In the genomic region with DNA sequence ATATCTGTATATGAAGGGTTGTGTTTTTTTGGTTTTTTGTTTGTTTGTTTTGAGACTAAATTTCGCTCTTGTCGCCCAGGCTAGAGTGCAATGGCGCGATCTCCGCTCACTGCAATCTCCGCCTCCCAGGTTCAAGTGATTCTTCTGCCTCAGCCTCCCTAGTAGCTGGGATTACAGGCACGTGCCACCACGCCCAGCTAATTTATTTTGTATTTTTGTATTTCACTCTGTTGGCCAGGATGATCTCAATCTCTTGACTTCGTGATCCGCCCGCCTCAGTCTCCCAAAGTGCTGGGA, we compare ENCODE assay signal across 8 cellular contexts. TPM values are rescaled to one million over a fixed set of nuclear protein-coding genes. Genes with fewer than 3 reads are reported as not detected.
DNase-seq lines count a peak whose midpoint lies in the region; ATAC-seq and TF ChIP-seq lines count a peak whose summit lies in the region.
"Not testable (repeated sequence)": the region's sequence is repeated elsewhere in the genome, so short reads cannot be mapped to it uniquely, and the experiment has no call there.

No MANE protein-coding gene starts in this region.

- H3K36me3 ChIP-seq in BLaER1 treated with 17β-estradiol and CSF1 and Interleukin-3, amounts not matched to agents 10 nM and 100 nM: peaks cover 2 to 27% (median 17%) of the 10 kb centered on the region in 11 experiments; a peak in 21 of 22 replicates
- H3K36me3 ChIP-seq in HUES6 (ENCODE audit: control insufficient read depth, insufficient read depth, low read length) (peaks cover 15% of the 10 kb centered on the region), SJSA1 (peaks cover 16% of the 10 kb centered on the region), heart right ventricle (peaks cover 0 to 30% (median 0%) of the 10 kb centered on the region in 9 donors)

- not testable (repeated sequence) for H3K9me3 Mint-ChIP-seq in activated T-helper 17 cell treated with anti-CD3 and anti-CD28 coated beads, Interleukin-2, amount 50 U/mL, for 72 hours; nephron; stimulated activated naive CD8-positive, alpha-beta T cell treated with anti-CD3 and anti-CD28 coated beads, Interleukin-15, Interleukin-2, amounts not matched to agents 100 ng/mL and 50 ng/mL, for 24 hours

- intact Hi-C loops in heart right ventricle (cut with DNase I): loop anchor here in 2 of 10 donors (5.0 kb wide), 1 partner anchor 46 kb away; a partner anchor contains a TSS

- peak overlapping the region; percentile 67 to 98 (median 91); a peak in 16 of 20 replicates for H3K4me3 ChIP-seq in BLaER1 treated with 17β-estradiol and CSF1 and Interleukin-3, amounts not matched to agents 10 nM and 100 nM
- peak overlapping the region; percentile 99 for H3K4me3 ChIP-seq in HUES6 (ENCODE audit: low read depth, low read length)
- peak overlapping the region; percentile 87; the same call in 1 of the 2 replicates for H3K4me3 ChIP-seq in SJSA1
- peak overlapping the region; percentile 85 for H3K4me3 ChIP-seq in coronary artery
- peak overlapping the region in 6 of 10 donors; percentile 31 to 93 (median 80) for H3K4me3 ChIP-seq in heart right ventricle

- H3K27me3 ChIP-seq in BLaER1 treated with 17β-estradiol and CSF1 and Interleukin-3, amounts not matched to agents 10 nM and 100 nM; HUES6 (ENCODE audit: control insufficient read depth, insufficient read depth, low read length); SJSA1 (replicated peaks); heart right ventricle: not testable (repeated sequence)

- peak overlapping the region in 9 of 11 experiments; percentile 73 to 100 (median 97); a peak in 15 of 22 replicates for H3K9ac ChIP-seq in BLaER1 treated with 17β-estradiol and CSF1 and Interleukin-3, amounts not matched to agents 10 nM and 100 nM
- not testable (repeated sequence) for H3K9ac ChIP-seq in HUES6 (ENCODE audit: low read length)

- H3K27me3 Mint-ChIP-seq in activated T-helper 17 cell treated with anti-CD3 and anti-CD28 coated beads, Interleukin-2, amount 50 U/mL, for 72 hours; nephron (ENCODE audit: low read depth); stimulated activated naive CD8-positive, alpha-beta T cell treated with anti-CD3 and anti-CD28 coated beads, Interleukin-15, Interleukin-2, amounts not matched to agents 100 ng/mL and 50 ng/mL, for 24 hours: not testable (repeated sequence)

- H3K4me2 ChIP-seq in BLaER1 treated with 17β-estradiol and CSF1 and Interleukin-3, amounts not matched to agents 10 nM and 100 nM: peak overlapping the region; percentile 85 to 97 (median 90)

- not testable (repeated sequence) for H3K9me3 ChIP-seq in BLaER1 treated with 17β-estradiol and CSF1 and Interleukin-3, amounts not matched to agents 10 nM and 100 nM (replicated peaks in 1 of 11); HUES6 (ENCODE audit: control insufficient read depth, insufficient read depth, low read depth, low read length); SJSA1 (replicated peaks); heart right ventricle

- peaks cover 48% of the 10 kb centered on the region for H3K36me3 Mint-ChIP-seq in activated T-helper 17 cell treated with anti-CD3 and anti-CD28 coated beads, Interleukin-2, amount 50 U/mL, for 72 hours (ENCODE audit: low read depth)
- H3K36me3 Mint-ChIP-seq in nephron (ENCODE audit: low read depth): not testable (repeated sequence)
- peaks cover 29% of the 10 kb centered on the region for H3K36me3 Mint-ChIP-seq in stimulated activated naive CD8-positive, alpha-beta T cell treated with anti-CD3 and anti-CD28 coated beads, Interleukin-15, Interleukin-2, amounts not matched to agents 100 ng/mL and 50 ng/mL, for 24 hours (ENCODE audit: low read depth)

- WGBS in heart right ventricle, 2 donors: 97 to 98% methylated on average over 11 of the region's 11 CpGs

- peaks cover 22 to 35% (median 30%) of the 10 kb centered on the region in 11 experiments; a peak in 21 of 22 replicates for H4K20me1 ChIP-seq in BLaER1 treated with 17β-estradiol and CSF1 and Interleukin-3, amounts not matched to agents 10 nM and 100 nM

- H3K4me1 Mint-ChIP-seq in activated T-helper 17 cell treated with anti-CD3 and anti-CD28 coated beads, Interleukin-2, amount 50 U/mL, for 72 hours: peaks cover 25% of the 10 kb centered on the region
- H3K4me1 Mint-ChIP-seq in nephron: peaks cover 28% of the 10 kb centered on the region
- peaks cover 56% of the 10 kb centered on the region for H3K4me1 Mint-ChIP-seq in stimulated activated naive CD8-positive, alpha-beta T cell treated with anti-CD3 and anti-CD28 coated beads, Interleukin-15, Interleukin-2, amounts not matched to agents 100 ng/mL and 50 ng/mL, for 24 hours (ENCODE audit: low read depth)

- DNase-seq in SJSA1 (ENCODE audit: low read depth in 1 of 2, low spot score in 2 of 2); coronary artery (ENCODE audit: low spot score); heart right ventricle: not testable (repeated sequence)

- not testable (repeated sequence) for TF ChIP-seq CTCF in coronary artery (IDR thresholded peaks at IDR 0.05); heart right ventricle (IDR thresholded peaks at IDR 0.05); nephron (IDR thresholded peaks at IDR 0.05; ENCODE audit: unreplicated experiment in 3 of 3)

- peak overlapping the region; percentile 99 for H3K27ac Mint-ChIP-seq in activated T-helper 17 cell treated with anti-CD3 and anti-CD28 coated beads, Interleukin-2, amount 50 U/mL, for 72 hours
- H3K27ac Mint-ChIP-seq in nephron: peak overlapping the region; percentile 89 to 96 (median 93)
- peak overlapping the region; percentile 100 for H3K27ac Mint-ChIP-seq in stimulated activated naive CD8-positive, alpha-beta T cell treated with anti-CD3 and anti-CD28 coated beads, Interleukin-15, Interleukin-2, amounts not matched to agents 100 ng/mL and 50 ng/mL, for 24 hours

- peak overlapping the region; percentile 94 for H3K4me3 Mint-ChIP-seq in activated T-helper 17 cell treated with anti-CD3 and anti-CD28 coated beads, Interleukin-2, amount 50 U/mL, for 72 hours
- H3K4me3 Mint-ChIP-seq in nephron: peak overlapping the region; percentile 88 to 97 (median 93)
- peak overlapping the region; percentile 97 for H3K4me3 Mint-ChIP-seq in stimulated activated naive CD8-positive, alpha-beta T cell treated with anti-CD3 and anti-CD28 coated beads, Interleukin-15, Interleukin-2, amounts not matched to agents 100 ng/mL and 50 ng/mL, for 24 hours

- not testable (repeated sequence) for ATAC-seq in activated T-helper 17 cell treated with anti-CD3 and anti-CD28 coated beads, Interleukin-2, amount 50 U/mL, for 72 hours (replicated peaks); heart right ventricle

- H3K4me1 ChIP-seq in BLaER1 treated with 17β-estradiol and CSF1 and Interleukin-3, amounts not matched to agents 10 nM and 100 nM: peaks cover 21 to 32% (median 30%) of the 10 kb centered on the region in 10 experiments
- not testable (repeated sequence) for H3K4me1 ChIP-seq in HUES6 (ENCODE audit: control insufficient read depth, insufficient read depth, low read length)
- H3K4me1 ChIP-seq in SJSA1 (replicated peaks) (peaks cover 13% of the 10 kb centered on the region; the same call in 1 of the 2 replicates), heart right ventricle (peaks cover 0 to 38% (median 34%) of the 10 kb centered on the region in 9 donors)

- H3K27ac ChIP-seq in BLaER1 treated with 17β-estradiol and CSF1 and Interleukin-3, amounts not matched to agents 10 nM and 100 nM: peak overlapping the region in 4 of 11 experiments; percentile 74 to 99 (median 91); a peak in 4 of 22 replicates
- H3K27ac ChIP-seq in HUES6 (ENCODE audit: low read depth, low read length); SJSA1; coronary artery: not testable (repeated sequence)
- H3K27ac ChIP-seq in heart right ventricle: peak overlapping the region in 2 of 10 donors; percentile 72 to 90

RNA-seq across cellular contexts. Expression of a gene that starts 1.4 kb away (rescaled TPM):
- 25.6 and 30.7 TPM in 2 replicates for total RNA-seq in SJSA1 (2014; rRNA removed; shearing (Covaris generic))
- total RNA-seq in activated T-helper 17 cell treated with anti-CD3 and anti-CD28 coated beads, Interleukin-2, amount 50 U/mL, for 72 hours: 100 to 1,000 TPM in 1 of 2 donors, 10 to 100 TPM in 1; 44.4 to 126 TPM
- 10 to 100 TPM in 7 of 10 donors, 1 to 10 TPM in 3; 7.4 to 16.9 (median 10.5) TPM for total RNA-seq in heart right ventricle
- polyA plus RNA-seq in heart right ventricle: 10 to 100 TPM in 1 of 2 donors, 1 to 10 TPM in 1; 7.0 to 34.1 TPM

RNA-seq across cellular contexts. Expression of a gene that starts 45.2 kb away (rescaled TPM):
- 2.0 and 5.8 TPM in 2 replicates for total RNA-seq in SJSA1 (2014; rRNA removed; shearing (Covaris generic))
- 10 to 100 TPM; 13.8 to 22.5 TPM for total RNA-seq in activated T-helper 17 cell treated with anti-CD3 and anti-CD28 coated beads, Interleukin-2, amount 50 U/mL, for 72 hours
- total RNA-seq in heart right ventricle: 10 to 100 TPM in 8 of 10 donors, 1 to 10 TPM in 2; 8.8 to 15.6 (median 12.6) TPM
- polyA plus RNA-seq in heart right ventricle: 1 to 10 TPM; 5.0 to 9.7 TPM
